ENCODE assay signal across 16 cellular contexts in genomic region chr4:39036172-39036571, GRCh38. TPM values are rescaled to one million over a fixed set of nuclear protein-coding genes. Genes with fewer than 3 reads are reported as not detected.
DNase-seq lines count a peak whose midpoint lies in the region; ATAC-seq, FAIRE-seq and TF ChIP-seq lines count a peak whose summit lies in the region.
"Had no signal": no experiment of that assay in that cellular context is flagged by ENCODE, and none has a peak within 500 bp of the region (broad histone marks: within the 10 kb centered on the region; RNA-seq: fewer than 3 reads in every experiment).

No MANE protein-coding gene starts in this region.

- no peak overlapping the region for H2AFZ ChIP-seq in keratinocyte (ENCODE audit: control insufficient read depth, low read length)

- H3K9ac ChIP-seq in keratinocyte (ENCODE audit: control insufficient read depth, extremely low read depth, insufficient read depth, low read length) = no peak overlapping the region

- no peaks in the 10 kb centered on the region for H3K9me3 Mint-ChIP-seq in effector memory CD8-positive, alpha-beta T cell

- peaks cover 13% of the 10 kb centered on the region for H3K36me3 Mint-ChIP-seq in effector memory CD8-positive, alpha-beta T cell (ENCODE audit: insufficient read depth)

- ATAC-seq in effector memory CD8-positive, alpha-beta T cell (replicated peaks) = no peak

- H3K27ac ChIP-seq in keratinocyte (ENCODE audit: control insufficient read depth, insufficient read depth, low read length) (peak overlapping the region; percentile 10), coronary artery (no peak overlapping the region)
- H3K27ac ChIP-seq: SJCRH30, vagina, WERI-Rb-1 had no signal

- peaks cover 7 to 14% of the 10 kb centered on the region in 2 donors for H3K4me1 Mint-ChIP-seq in effector memory CD8-positive, alpha-beta T cell (ENCODE audit: low read depth in 2 of 2)

- peak overlapping the region; percentile 6 for H3K4me2 ChIP-seq in keratinocyte (ENCODE audit: control insufficient read depth, extremely low read depth, insufficient read depth, low read depth, low read length)

- TF ChIP-seq CTCF in keratinocyte (optimal IDR thresholded peaks at IDR 0.05 in 1 of 3, IDR thresholded peaks at IDR 0.05 in 1 of 3, conservative IDR thresholded peaks at IDR 0.05 in 1 of 3; ENCODE audit: extremely low read depth in 1 of 3, insufficient read depth in 2 of 3, low read length in 3 of 3) = no peak
- TF ChIP-seq CTCF in coronary artery (IDR thresholded peaks at IDR 0.05) = no peak

- H3K27ac Mint-ChIP-seq in effector memory CD8-positive, alpha-beta T cell = peak overlapping the region in 1 of 2 donors; percentile 30

- no peaks in the 10 kb centered on the region for H3K9me3 ChIP-seq in keratinocyte (ENCODE audit: control insufficient read depth, low read depth, low read length)
- H3K9me3 ChIP-seq: SJCRH30, vagina had no signal

- no peak overlapping the region for H3K4me3 ChIP-seq in keratinocyte (ENCODE audit: control insufficient read depth in 2 of 3, extremely low read depth in 1 of 3, insufficient read depth in 2 of 3, low read depth in 1 of 3, low read length in 3 of 3)
- no peak overlapping the region for H3K4me3 ChIP-seq in coronary artery
- H3K4me3 ChIP-seq: SJCRH30, vagina had no signal

- H3K36me3 ChIP-seq in keratinocyte (ENCODE audit: control insufficient read depth in 2 of 2, extremely low read depth in 1 of 2, insufficient read depth in 2 of 2, low read length in 2 of 2) = no peaks in the 10 kb centered on the region
- H3K36me3 ChIP-seq: SJCRH30, vagina, WERI-Rb-1 had no signal

- no peaks in the 10 kb centered on the region for H3K9me1 ChIP-seq in keratinocyte (ENCODE audit: control insufficient read depth, extremely low read depth, insufficient read depth, low read length)

- H3K4me1 ChIP-seq in keratinocyte (ENCODE audit: control insufficient read depth, extremely low read depth, insufficient read depth, low read length) = peaks cover 44% of the 10 kb centered on the region
- H3K4me1 ChIP-seq: vagina had no signal

- FAIRE-seq in keratinocyte (lab: Jason Lieb, UNC) = no peak

- dilution Hi-C loops in keratinocyte (cut with MboI; ENCODE audit: extremely low pct_ligation_motif_present, low sequenced_read_pairs) = no loop called here

- DNase-seq in A172 (ENCODE audit: low spot score) = peak; percentile 75
- peak; percentile 37 for DNase-seq in HT-29 (ENCODE audit: low spot score)
- peak; percentile 80 for DNase-seq in amniotic epithelial cell (ENCODE audit: low read depth)
- DNase-seq in keratinocyte (ENCODE audit: low read depth, low spot score) = no peak
- no peak for DNase-seq in effector memory CD8-positive, alpha-beta T cell
- no peak for DNase-seq in stimulated activated naive CD4-positive, alpha-beta T cell (lab: John Stamatoyannopoulos, UW)
- no peak for DNase-seq in NCI-H748 (lab: John Stamatoyannopoulos, UW; ENCODE audit: unreplicated experiment)
- no peak for DNase-seq in coronary artery (ENCODE audit: low spot score)
- DNase-seq: activated T-cell treated with anti-CD3 and anti-CD28 coated beads, Interleukin-2, amount 50 U/mL, for 48 hours; aorta; H7; NCI-H524 treated with DMSO at 0.1 percent for 48 hours; occipital lobe; SJCRH30; WERI-Rb-1 had no signal

- H3K27me3 Mint-ChIP-seq in effector memory CD8-positive, alpha-beta T cell = no peaks in the 10 kb centered on the region

- H3K4me3 Mint-ChIP-seq in effector memory CD8-positive, alpha-beta T cell = no peak overlapping the region

- no peaks in the 10 kb centered on the region for H3K79me2 ChIP-seq in keratinocyte (ENCODE audit: control insufficient read depth, insufficient read depth, low read length)

- H3K27me3 ChIP-seq in keratinocyte (ENCODE audit: control insufficient read depth, extremely low read depth, insufficient read depth, low read length) = no peaks in the 10 kb centered on the region
- H3K27me3 ChIP-seq: SJCRH30, vagina had no signal

- no peaks in the 10 kb centered on the region for H4K20me1 ChIP-seq in keratinocyte (ENCODE audit: control insufficient read depth, extremely low read depth, insufficient read depth, low read length)

RNA-seq across cellular contexts. Expression of gene TMEM156, which starts 4.0 kb away (rescaled TPM):
- total RNA-seq in A172 (2014; rRNA removed; shearing (Covaris generic)) = 0.19 and 0.81 TPM in 2 replicates
- total RNA-seq in HT-29 (2014; rRNA removed; shearing (Covaris generic)) = not detected in 2 replicates
- 0.15 to 0.68 TPM (median 0.19 TPM) in 3 replicates for polyA plus RNA-seq in keratinocyte
- not detected for polyA plus RNA-seq in keratinocyte (2011; ENCODE audit: low read depth)
- polyA plus RNA-seq in keratinocyte (2011; cell fraction: cytosol; rRNA removed) = 0.29 and 0.35 TPM in 2 replicates
- polyA plus RNA-seq in keratinocyte (2011; cell fraction: nucleus; rRNA removed) = 0.09 and 0.23 TPM in 2 replicates
- polyA plus RNA-seq in keratinocyte (2012; ENCODE audit: low replicate concordance) = 0.08 TPM in 1 of 2 replicates, not detected in the other
- 0.45 TPM in 1 of 3 replicates, not detected in the others for polyA minus RNA-seq in keratinocyte
- polyA minus RNA-seq in keratinocyte (2011; cell fraction: cytosol; rRNA and poly(A)+ RNA removed) = not detected
- not detected in 2 replicates for polyA minus RNA-seq in keratinocyte (2011; cell fraction: nucleus; rRNA and poly(A)+ RNA removed)
- total RNA-seq: H7, SJCRH30, vagina had no signal

RNA-seq across cellular contexts. Expression of gene KLHL5, which starts 25.9 kb away (rescaled TPM):
- total RNA-seq in A172 (2014; rRNA removed; shearing (Covaris generic)) = 68.5 and 78.3 TPM in 2 replicates
- total RNA-seq in HT-29 (2014; rRNA removed; shearing (Covaris generic)) = 0.73 and 0.97 TPM in 2 replicates
- polyA plus RNA-seq in keratinocyte = 17.9 to 32.1 TPM (median 25.4 TPM) in 3 replicates
- polyA plus RNA-seq in keratinocyte (2011; ENCODE audit: low read depth) = 25.7 TPM
- 18.6 and 24.6 TPM in 2 replicates for polyA plus RNA-seq in keratinocyte (2011; cell fraction: cytosol; rRNA removed)
- 14.3 and 18.5 TPM in 2 replicates for polyA plus RNA-seq in keratinocyte (2011; cell fraction: nucleus; rRNA removed)
- 10.4 and 26.6 TPM in 2 replicates for polyA plus RNA-seq in keratinocyte (2012; ENCODE audit: low replicate concordance)
- 17.3 to 57.6 TPM (median 28.0 TPM) in 3 replicates for polyA minus RNA-seq in keratinocyte
- polyA minus RNA-seq in keratinocyte (2011; cell fraction: cytosol; rRNA and poly(A)+ RNA removed) = 23.2 TPM
- 12.8 and 23.0 TPM in 2 replicates for polyA minus RNA-seq in keratinocyte (2011; cell fraction: nucleus; rRNA and poly(A)+ RNA removed)

Comparison
In these comparisons a context has a peak if more than half of its experiments do, and no peak if none do; other contexts are left out.
1. DNase-seq: peak in A172 (single experiment), HT-29 (single experiment) and amniotic epithelial cell (single experiment); none in keratinocyte (single experiment), effector memory CD8-positive, alpha-beta T cell (0 of 3), stimulated activated naive CD4-positive, alpha-beta T cell (0 of 6), NCI-H748 (single experiment) and coronary artery (single experiment).
2. RNA of gene KLHL5, which starts 25.9 kb away (total RNA-seq): 68.5 to 78.3 TPM in A172; 0.73 to 0.97 TPM in HT-29; every median in the first group is over 10 times any median in the second.